20 cellular contexts compared by ENCODE assay signal in the genomic region with DNA sequence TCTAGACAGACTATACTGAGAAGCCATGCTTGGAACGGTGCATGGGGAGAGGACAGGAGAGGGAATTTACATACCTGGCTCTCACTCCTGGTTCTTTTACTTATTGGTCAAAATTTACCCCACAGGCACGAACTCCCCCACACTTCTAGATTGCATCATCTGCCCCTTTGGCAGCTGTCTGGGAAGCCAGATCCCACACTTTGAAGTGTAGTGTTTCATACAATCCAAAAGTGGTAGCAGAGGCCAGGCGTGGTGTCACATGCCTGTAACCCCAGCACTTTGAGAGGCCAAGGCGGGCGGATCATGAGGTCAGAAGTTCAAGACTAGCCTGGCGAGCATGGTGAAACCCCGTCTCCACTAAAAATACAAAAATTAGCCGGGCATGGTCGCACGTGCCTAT. TPM values are rescaled to one million over a fixed set of nuclear protein-coding genes. Genes with fewer than 3 reads are reported as not detected.
"Had no signal": no experiment of that assay in that cellular context is flagged by ENCODE, and none has a peak within 500 bp of the region (broad histone marks: within the 10 kb centered on the region; RNA-seq: fewer than 3 reads in every experiment).

No MANE protein-coding gene starts in this region.

RNA-seq across cellular contexts. Expression of a gene that starts 5.1 kb away (rescaled TPM):
- total RNA-seq: activated CD4-positive, alpha-beta memory T cell treated with anti-CD3 and anti-CD28 coated beads, Interleukin-2, amount 10 ng/mL, durations not matched to agents 7 days and 5 days; activated CD4-positive, alpha-beta T cell treated with anti-CD3 and anti-CD28 coated beads for 36 hours; activated CD4-positive, alpha-beta T cell treated with anti-CD3 and anti-CD28 coated beads, Interleukin-2, amount 10 ng/mL, durations not matched to agents 7 days and 5 days; activated naive CD4-positive, alpha-beta T cell treated with anti-CD3 and anti-CD28 coated beads, Interleukin-2, amount 50 U/mL, for 72 hours; activated naive CD8-positive, alpha-beta T cell treated with anti-CD3 and anti-CD28 coated beads, Interleukin-2, amount 10 ng/mL, durations not matched to agents 7 days and 5 days; activated T-cell treated with anti-CD3 and anti-CD28 coated beads, Interleukin-2, amount 50 U/mL, for 72 hours; ascending aorta; breast epithelium; cardiac muscle cell; colonic mucosa; dermis microvascular lymphatic vessel endothelial cell; endothelial cell of umbilical vein; esophagus squamous epithelium; fibroblast of lung; fibroblast of villous mesenchyme; gastroesophageal sphincter; glomerular endothelial cell; heart right ventricle; T-helper 17 cell had no signal
- polyA plus RNA-seq: cardiac muscle cell, endothelial cell of umbilical vein, esophagus, fibroblast of lung, heart right ventricle had no signal
